31 cellular contexts compared by ENCODE assay signal in the genomic region with DNA sequence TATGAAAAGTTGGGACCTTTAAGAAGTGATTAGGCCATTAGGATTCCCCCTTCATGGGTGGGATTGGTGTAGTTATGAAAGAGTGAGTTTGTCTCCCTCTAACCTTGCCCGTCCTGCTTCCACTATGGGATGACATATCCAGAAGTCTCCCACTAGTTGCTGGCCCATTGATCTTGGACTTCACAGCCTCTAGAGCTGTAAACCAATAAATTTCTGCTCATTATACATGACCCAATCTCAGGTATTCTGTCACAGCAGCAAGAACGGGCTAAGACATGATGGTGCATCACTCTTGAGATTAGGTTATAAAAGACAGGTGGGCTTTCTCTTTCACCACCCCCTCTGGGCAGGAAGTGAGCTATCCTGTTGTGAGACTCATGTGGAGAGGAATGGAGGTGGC. TPM values are rescaled to one million over a fixed set of nuclear protein-coding genes. Genes with fewer than 3 reads are reported as not detected.
"Had no signal": no experiment of that assay in that cellular context is flagged by ENCODE, and none has a peak within 500 bp of the region (broad histone marks: within the 10 kb centered on the region; RNA-seq: fewer than 3 reads in every experiment).

No MANE protein-coding gene starts in this region.

- H3K9me3 ChIP-seq: ascending aorta had no signal

- ATAC-seq: activated CD8-positive, alpha-beta memory T cell treated with anti-CD3 and anti-CD28 coated beads, Interleukin-2, amount 10 ng/mL, durations not matched to agents 7 days and 5 days; activated CD8-positive, alpha-beta T cell treated with anti-CD3 and anti-CD28 coated beads, Interleukin-2, amount 10 ng/mL, durations not matched to agents 7 days and 5 days; activated naive CD8-positive, alpha-beta T cell treated with anti-CD3 and anti-CD28 coated beads, Interleukin-2, amount 50 U/mL, for 24 hours had no signal

- H3K36me3 ChIP-seq: ascending aorta, cardiac muscle cell had no signal

- H3K4me3 ChIP-seq: ascending aorta, cardiac muscle cell had no signal

- DNase-seq: activated B cell treated with CpG ODN at 0.5 μM for 24 hours; activated CD4-positive, alpha-beta memory T cell treated with anti-CD3 and anti-CD28 coated beads for 36 hours; activated CD4-positive, alpha-beta T cell treated with anti-CD3 and anti-CD28 coated beads for 4 hours; activated CD4-positive, alpha-beta T cell treated with anti-CD3 and anti-CD28 coated beads, Interleukin-2, amount 10 ng/mL, durations not matched to agents 24 days and 14 days; activated CD4-positive, alpha-beta T cell treated with anti-CD3 and anti-CD28 coated beads, Interleukin-2, amount 50 U/mL, for 1 hour; activated CD4-positive, alpha-beta T cell treated with anti-CD3 and anti-CD28 coated beads, Interleukin-2, amount 50 U/mL, for 4 hours; activated CD4-positive, CD25-positive, alpha-beta regulatory T cell treated with anti-CD3 and anti-CD28 coated beads, Interleukin-2, amount 50 U/mL, for 72 hours; activated CD8-positive, alpha-beta memory T cell treated with anti-CD3 and anti-CD28 coated beads for 24 hours; activated CD8-positive, alpha-beta memory T cell treated with anti-CD3 and anti-CD28 coated beads, Interleukin-2, amount 10 ng/mL, durations not matched to agents 7 days and 5 days; activated CD8-positive, alpha-beta memory T cell treated with anti-CD3 and anti-CD28 coated beads, Interleukin-2, amount 50 U/mL, for 48 hours; activated CD8-positive, alpha-beta T cell treated with anti-CD3 and anti-CD28 coated beads, Interleukin-2, amount 10 ng/mL, durations not matched to agents 7 days and 5 days; activated effector memory CD4-positive, alpha-beta T cell treated with Interleukin-2 at 50 U/mL for 16 hours; activated gamma-delta T cell; activated naive CD4-positive, alpha-beta T cell treated with anti-CD3 and anti-CD28 coated beads, Interleukin-2, amount 10 ng/mL, durations not matched to agents 7 days and 5 days; activated naive CD4-positive, alpha-beta T cell treated with Interleukin-2 at 50 U/mL for 16 hours; activated naive CD8-positive, alpha-beta T cell treated with anti-CD3 and anti-CD28 coated beads, Interleukin-2, amount 10 ng/mL, durations not matched to agents 7 days and 5 days; activated naive CD8-positive, alpha-beta T cell treated with anti-CD3 and anti-CD28 coated beads, Interleukin-2, amount 50 U/mL, for 24 hours; activated T-cell treated with anti-CD3 and anti-CD28 coated beads, Interleukin-2, amount 50 U/mL, for 24 hours; activated T-cell treated with anti-CD3 and anti-CD28 coated beads, Interleukin-2, amount 50 U/mL, for 48 hours; amygdala; anterior cingulate cortex; caudate nucleus; cerebellar nuclear complex; T-helper 1 cell; T-helper 2 cell; T-helper 9 cell had no signal

- FAIRE-seq: bronchial epithelial cell, TTC549 had no signal

- H3K27ac ChIP-seq: ascending aorta, cardiac muscle cell had no signal

- H3K4me1 ChIP-seq: ascending aorta had no signal

- H3K27me3 ChIP-seq: ascending aorta had no signal

RNA-seq across cellular contexts. Expression of a gene that starts 8.6 kb away (rescaled TPM):
- total RNA-seq: activated B cell treated with CpG ODN at 0.5 μM for 24 hours; activated CD4-positive, alpha-beta memory T cell treated with anti-CD3 and anti-CD28 coated beads for 36 hours; activated CD4-positive, alpha-beta T cell treated with anti-CD3 and anti-CD28 coated beads, Interleukin-2, amount 10 ng/mL, durations not matched to agents 24 days and 14 days; activated CD8-positive, alpha-beta memory T cell treated with anti-CD3 and anti-CD28 coated beads, Interleukin-2, amount 10 ng/mL, durations not matched to agents 7 days and 5 days; activated CD8-positive, alpha-beta T cell treated with anti-CD3 and anti-CD28 coated beads, Interleukin-2, amount 10 ng/mL, durations not matched to agents 7 days and 5 days; activated naive CD8-positive, alpha-beta T cell treated with anti-CD3 and anti-CD28 coated beads, Interleukin-2, amount 10 ng/mL, durations not matched to agents 7 days and 5 days; activated T-helper 2 cell treated with anti-CD3 and anti-CD28 coated beads, Interferon-gamma antibody, Interleukin-2, Interleukin-4, amounts not matched to agents 10 μg/mL and 5 μg/mL and 100 μg/mL, durations not matched to agents 14 hours and 24 hours and 36 hours had no signal
